Comparison of ENCODE assay signal across 20 cellular contexts in the genomic region with DNA sequence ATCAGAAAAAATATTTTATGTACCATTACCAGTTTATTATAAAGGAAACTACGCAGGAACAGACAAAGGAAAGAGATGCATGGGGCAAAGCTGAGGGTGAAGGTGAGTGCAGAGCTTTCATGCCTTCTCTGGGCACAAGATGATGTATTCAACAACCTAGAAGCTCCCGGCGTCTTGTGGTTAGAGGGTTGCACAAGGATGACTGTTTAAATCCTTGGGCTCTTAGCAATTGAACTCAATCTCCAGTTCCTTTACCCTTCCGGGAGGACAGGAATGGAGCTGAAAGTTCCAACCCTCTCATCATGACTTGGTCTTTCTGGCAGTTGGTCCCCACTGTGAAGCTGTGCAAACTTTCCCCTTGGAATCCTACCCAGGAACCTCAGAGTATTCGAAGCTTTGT.
DNase-seq lines count a peak whose midpoint lies in the region; TF ChIP-seq lines count a peak whose summit lies in the region.
"Had no signal": no experiment of that assay in that cellular context is flagged by ENCODE, and none has a peak within 500 bp of the region (broad histone marks: within the 10 kb centered on the region; RNA-seq: fewer than 3 reads in every experiment).

No MANE protein-coding gene starts in this region.

- POLR2A ChIA-PET in MCF 10A (lab: Yijun Ruan, JAX) = no interaction called here

- TF ChIP-seq POLR2A in breast epithelium (IDR thresholded peaks at IDR 0.05) = no peak
- no peak for TF ChIP-seq POLR2A in NB4 (IDR thresholded peaks at IDR 0.05; ENCODE audit: extremely low read depth, insufficient read length)

- H3K36me3 Mint-ChIP-seq in MCF 10A (ENCODE audit: insufficient read depth, unreplicated experiment) (no peaks in the 10 kb centered on the region), HFFc6 (ENCODE audit: low read depth) (no peaks in the 10 kb centered on the region)
- H3K36me3 Mint-ChIP-seq: CD8-positive, alpha-beta T cell had no signal

- H3K9me3 Mint-ChIP-seq in MCF 10A (ENCODE audit: unreplicated experiment) (no peaks in the 10 kb centered on the region), HFFc6 (peaks cover 5% of the 10 kb centered on the region)

- BruUV-seq in MCF 10A (replicated peaks; lab: Mats Ljungman, UMichigan) = no TSS peak

- no peaks in the 10 kb centered on the region for H3K9me3 ChIP-seq in breast epithelium
- H3K9me3 ChIP-seq: BLaER1 treated with 17β-estradiol and CSF1 and Interleukin-3, amounts not matched to agents 10 nM and 100 nM; Caco-2 had no signal

- no peak overlapping the region for H3K27ac Mint-ChIP-seq in MCF 10A (ENCODE audit: low read depth, unreplicated experiment)
- no peak overlapping the region for H3K27ac Mint-ChIP-seq in HFFc6
- H3K27ac Mint-ChIP-seq: B cell; CD4-positive, alpha-beta T cell; CD8-positive, alpha-beta T cell had no signal

- H3K4me1 Mint-ChIP-seq in MCF 10A (ENCODE audit: insufficient read depth, unreplicated experiment) (no peaks in the 10 kb centered on the region), HFFc6 (ENCODE audit: low read depth) (no peaks in the 10 kb centered on the region)
- H3K4me1 Mint-ChIP-seq: B cell had no signal

- H3K4me3 ChIP-seq in breast epithelium (no peak overlapping the region), NB4 (ENCODE audit: low read depth, low read length) (no peak overlapping the region), epithelial cell of esophagus (ENCODE audit: low read length) (no peak overlapping the region)
- H3K4me3 ChIP-seq: A549; BLaER1 treated with 17β-estradiol and CSF1 and Interleukin-3, amounts not matched to agents 10 nM and 100 nM had no signal

- H3K4me1 ChIP-seq in breast epithelium = no peaks in the 10 kb centered on the region
- H3K4me1 ChIP-seq: A549; BLaER1 treated with 17β-estradiol and CSF1 and Interleukin-3, amounts not matched to agents 10 nM and 100 nM; Caco-2 had no signal

- H3K27ac ChIP-seq in breast epithelium = no peak overlapping the region
- H3K27ac ChIP-seq: 22Rv1; A549; BLaER1 treated with 17β-estradiol and CSF1 and Interleukin-3, amounts not matched to agents 10 nM and 100 nM; C4-2B had no signal

- no peaks in the 10 kb centered on the region for H3K27me3 Mint-ChIP-seq in MCF 10A (ENCODE audit: insufficient read depth, unreplicated experiment)
- no peaks in the 10 kb centered on the region for H3K27me3 Mint-ChIP-seq in HFFc6 (ENCODE audit: insufficient read depth)
- H3K27me3 Mint-ChIP-seq: B cell; CD4-positive, alpha-beta T cell had no signal

- intact Hi-C loops in MCF 10A (cut with micrococcal nuclease) = no loop called here
- intact Hi-C loops in breast epithelium (cut with DNase I; ENCODE audit: low total_unique reads) = no loop called here

- peak; percentile 6 for DNase-seq in MCF 10A (ENCODE audit: unreplicated experiment)
- DNase-seq in breast epithelium (ENCODE audit: low spot score in 2 of 2) = no peak
- peak; percentile 1 for DNase-seq in NB4 (ENCODE audit: low read depth)
- peak; percentile 79 for DNase-seq in amniotic epithelial cell (ENCODE audit: low read depth)
- peak; percentile 2 for DNase-seq in epithelial cell of esophagus (ENCODE audit: low read depth)
- DNase-seq in H4 (ENCODE audit: low spot score) = no peak
- no peak for DNase-seq in glomerular visceral epithelial cell (ENCODE audit: extremely low spot score)
- DNase-seq in HFFc6 = no peak
- DNase-seq: AML-193; Caco-2; Calu3; CD4-positive, alpha-beta T cell; CD8-positive, alpha-beta T cell; DMS79 treated with DMSO at 0.1 percent for 48 hours; GF-D8 had no signal

- no peak for TF ChIP-seq CTCF in MCF 10A (IDR thresholded peaks at IDR 0.05; ENCODE audit: unreplicated experiment)
- no peak for TF ChIP-seq CTCF in breast epithelium (IDR thresholded peaks at IDR 0.05)
- TF ChIP-seq CTCF in NB4 (IDR thresholded peaks at IDR 0.05; ENCODE audit: low read depth, low read length) = no peak
- no peak for TF ChIP-seq CTCF in epithelial cell of esophagus (IDR thresholded peaks at IDR 0.05; ENCODE audit: insufficient read depth, low read depth, low read length, missing control alignments)
- no peak for TF ChIP-seq CTCF in HFFc6 (IDR thresholded peaks at IDR 0.05)

- CTCF ChIA-PET in MCF 10A (lab: Yijun Ruan, JAX) = interaction anchor here (0.6 to 0.9 kb wide), 2 partner anchors 12 to 253 kb away, joined by 3 read pairs; no protein-coding TSS in a partner anchor

- no peaks in the 10 kb centered on the region for H3K36me3 ChIP-seq in breast epithelium
- H3K36me3 ChIP-seq: BLaER1 treated with 17β-estradiol and CSF1 and Interleukin-3, amounts not matched to agents 10 nM and 100 nM had no signal

- H3K27me3 ChIP-seq in breast epithelium = no peaks in the 10 kb centered on the region
- H3K27me3 ChIP-seq: BLaER1 treated with 17β-estradiol and CSF1 and Interleukin-3, amounts not matched to agents 10 nM and 100 nM had no signal

- H3K4me3 Mint-ChIP-seq in MCF 10A (ENCODE audit: unreplicated experiment) = no peak overlapping the region
- H3K4me3 Mint-ChIP-seq in HFFc6 = no peak overlapping the region
- H3K4me3 Mint-ChIP-seq: B cell; CD4-positive, alpha-beta T cell; CD8-positive, alpha-beta T cell had no signal

Comparison
In these comparisons a context has a peak if more than half of its experiments do, and no peak if none do; other contexts are left out.
1. DNase-seq: peak in MCF 10A (single experiment), NB4 (single experiment), amniotic epithelial cell (single experiment) and epithelial cell of esophagus (single experiment); none in breast epithelium (0 of 2), H4 (single experiment), glomerular visceral epithelial cell (single experiment) and HFFc6 (single experiment).